9 cellular contexts compared by ENCODE assay signal in genomic region chr17:7626307-7626706, GRCh38. TPM values are rescaled to one million over a fixed set of nuclear protein-coding genes. Genes with fewer than 3 reads are reported as not detected.
DNase-seq lines count a peak whose midpoint lies in the region; ATAC-seq lines count a peak whose summit lies in the region.
"Had no signal": no experiment of that assay in that cellular context is flagged by ENCODE, and none has a peak within 500 bp of the region (broad histone marks: within the 10 kb centered on the region; RNA-seq: fewer than 3 reads in every experiment).

No MANE protein-coding gene starts in this region.

- no peaks in the 10 kb centered on the region for H3K9me3 Mint-ChIP-seq in activated T-cell treated with anti-CD3 and anti-CD28 coated beads, Interleukin-2, amount 50 U/mL, for 72 hours
- no peaks in the 10 kb centered on the region for H3K9me3 Mint-ChIP-seq in activated naive CD8-positive, alpha-beta T cell treated with anti-CD3 and anti-CD28 coated beads, Interleukin-2, amount 50 U/mL, for 24 hours

- H3K9ac ChIP-seq in subcutaneous abdominal adipose tissue (ENCODE audit: low read length in 5 of 5), result peak overlapping the region in 3 of 5 donors; percentile 93 to 94 (median 94)

- peaks cover 0 to 1% of the 10 kb centered on the region in 2 donors for H3K36me3 Mint-ChIP-seq in activated T-cell treated with anti-CD3 and anti-CD28 coated beads, Interleukin-2, amount 50 U/mL, for 72 hours (ENCODE audit: insufficient read depth in 2 of 2)
- no peaks in the 10 kb centered on the region for H3K36me3 Mint-ChIP-seq in activated naive CD8-positive, alpha-beta T cell treated with anti-CD3 and anti-CD28 coated beads, Interleukin-2, amount 50 U/mL, for 24 hours (ENCODE audit: low read depth)

- peak overlapping the region; percentile 92 to 93 for H3K4me3 Mint-ChIP-seq in activated T-cell treated with anti-CD3 and anti-CD28 coated beads, Interleukin-2, amount 50 U/mL, for 72 hours
- peak overlapping the region; percentile 82 for H3K4me3 Mint-ChIP-seq in activated naive CD8-positive, alpha-beta T cell treated with anti-CD3 and anti-CD28 coated beads, Interleukin-2, amount 50 U/mL, for 24 hours

- peaks cover 3 to 14% (median 12%) of the 10 kb centered on the region in 5 donors for H3K4me1 ChIP-seq in subcutaneous abdominal adipose tissue (ENCODE audit: control insufficient read depth in 5 of 5, insufficient read depth in 5 of 5, low read length in 5 of 5)

- H3K36me3 ChIP-seq in subcutaneous abdominal adipose tissue (ENCODE audit: control insufficient read depth in 5 of 5, insufficient read depth in 5 of 5, low read length in 5 of 5), result no peaks in the 10 kb centered on the region

- no peak for ATAC-seq in activated T-cell treated with anti-CD3 and anti-CD28 coated beads, Interleukin-2, amount 50 U/mL, for 72 hours (replicated peaks in 1 of 2)
- ATAC-seq in activated naive CD8-positive, alpha-beta T cell treated with anti-CD3 and anti-CD28 coated beads, Interleukin-2, amount 50 U/mL, for 24 hours, result no peak
- no peak for ATAC-seq in GM19324 (IDR thresholded peaks at IDR 0.05; ENCODE audit: low FRiP score, unreplicated experiment)
- ATAC-seq in HG03097 (IDR thresholded peaks at IDR 0.05; ENCODE audit: low FRiP score, unreplicated experiment), result no peak

- no peak for DNase-seq in activated T-cell treated with anti-CD3 and anti-CD28 coated beads, Interleukin-2, amount 50 U/mL, for 72 hours
- no peak for DNase-seq in activated T-cell treated with anti-CD3 and anti-CD28 coated beads, Interleukin-2, amount 50 U/mL, for 1 hour
- no peak for DNase-seq in activated naive CD8-positive, alpha-beta T cell treated with anti-CD3 and anti-CD28 coated beads, Interleukin-2, amount 50 U/mL, for 24 hours
- no peak for DNase-seq in D341Med (ENCODE audit: low spot score)

- H3K9me3 ChIP-seq in subcutaneous abdominal adipose tissue (ENCODE audit: control insufficient read depth in 5 of 5, low read length in 5 of 5), result no peaks in the 10 kb centered on the region

- H3K27me3 ChIP-seq in layer of hippocampus (ENCODE audit: control insufficient read depth, insufficient read depth, low read length) (no peaks in the 10 kb centered on the region), subcutaneous abdominal adipose tissue (ENCODE audit: control insufficient read depth in 5 of 5, insufficient read depth in 4 of 5, low read length in 5 of 5) (no peaks in the 10 kb centered on the region)

- H3K4me1 Mint-ChIP-seq in activated T-cell treated with anti-CD3 and anti-CD28 coated beads, Interleukin-2, amount 50 U/mL, for 72 hours (ENCODE audit: low read depth), result peaks cover 11% of the 10 kb centered on the region
- H3K4me1 Mint-ChIP-seq in activated naive CD8-positive, alpha-beta T cell treated with anti-CD3 and anti-CD28 coated beads, Interleukin-2, amount 50 U/mL, for 24 hours, result peaks cover 14% of the 10 kb centered on the region

- peak overlapping the region in 1 of 5 donors; percentile 76 for H3K4me3 ChIP-seq in subcutaneous abdominal adipose tissue (ENCODE audit: low read depth in 1 of 5, low read length in 5 of 5)

- no peaks in the 10 kb centered on the region for H3K27me3 Mint-ChIP-seq in activated T-cell treated with anti-CD3 and anti-CD28 coated beads, Interleukin-2, amount 50 U/mL, for 72 hours (ENCODE audit: low read depth)
- no peaks in the 10 kb centered on the region for H3K27me3 Mint-ChIP-seq in activated naive CD8-positive, alpha-beta T cell treated with anti-CD3 and anti-CD28 coated beads, Interleukin-2, amount 50 U/mL, for 24 hours

- H3K27ac ChIP-seq in layer of hippocampus (ENCODE audit: low read depth, low read length) (peak overlapping the region; percentile 95), subcutaneous abdominal adipose tissue (ENCODE audit: low read depth, low read length) (no peak overlapping the region)

- no peak overlapping the region for H3K27ac Mint-ChIP-seq in activated T-cell treated with anti-CD3 and anti-CD28 coated beads, Interleukin-2, amount 50 U/mL, for 72 hours
- no peak overlapping the region for H3K27ac Mint-ChIP-seq in activated naive CD8-positive, alpha-beta T cell treated with anti-CD3 and anti-CD28 coated beads, Interleukin-2, amount 50 U/mL, for 24 hours

RNA-seq across cellular contexts. Expression of gene SAT2, which starts 1.3 kb away (rescaled TPM):
- 10 to 100 TPM; 47.6 to 48.9 TPM for total RNA-seq in activated T-cell treated with anti-CD3 and anti-CD28 coated beads, Interleukin-2, amount 50 U/mL, for 72 hours

RNA-seq across cellular contexts. Expression of gene SHBG, which starts 3.6 kb away (rescaled TPM):
- under 1 TPM in 1 of 2 donors, not detected in 1; 0.63 TPM for total RNA-seq in activated T-cell treated with anti-CD3 and anti-CD28 coated beads, Interleukin-2, amount 50 U/mL, for 72 hours

RNA-seq across cellular contexts. Expression of gene FXR2, which starts 11.6 kb away (rescaled TPM):
- 10 to 100 TPM; 52.5 to 53.3 TPM for total RNA-seq in activated T-cell treated with anti-CD3 and anti-CD28 coated beads, Interleukin-2, amount 50 U/mL, for 72 hours

RNA-seq across cellular contexts. Expression of gene ATP1B2, which starts 24.4 kb away (rescaled TPM):
- total RNA-seq in activated T-cell treated with anti-CD3 and anti-CD28 coated beads, Interleukin-2, amount 50 U/mL, for 72 hours, result under 1 TPM in 1 of 2 donors, not detected in 1; 0.30 TPM

RNA-seq across cellular contexts. Expression of gene SOX15, which starts 36.4 kb away (rescaled TPM):
- total RNA-seq in activated T-cell treated with anti-CD3 and anti-CD28 coated beads, Interleukin-2, amount 50 U/mL, for 72 hours, result under 1 TPM; 0.34 to 0.86 TPM
- total RNA-seq: mesenteric fat pad had no signal
